In genomic region chr1:59674605-59675004, GRCh38 we compare ENCODE assay signal across 9 cellular contexts.
A peak's percentile ranks its signal among the peaks of the same experiment; 100 is the strongest.
DNase-seq lines count a peak whose midpoint lies in the region; ATAC-seq and TF ChIP-seq lines count a peak whose summit lies in the region.
"Had no signal": no experiment of that assay in that cellular context is flagged by ENCODE, and none has a peak within 500 bp of the region (broad histone marks: within the 10 kb centered on the region; RNA-seq: fewer than 3 reads in every experiment).

No MANE protein-coding gene starts in this region.

- no peaks in the 10 kb centered on the region for H3K9me3 Mint-ChIP-seq in nephron
- no peaks in the 10 kb centered on the region for H3K9me3 Mint-ChIP-seq in CD8-positive, alpha-beta T cell

- ATAC-seq in esophagus mucosa: peak; percentile 18
- no peak for ATAC-seq in CD8-positive, alpha-beta T cell

- DNase-seq in CD1c-positive myeloid dendritic cell (ENCODE audit: extremely low spot score): peak; percentile 92
- DNase-seq in NOMO-1 (lab: John Stamatoyannopoulos, UW; ENCODE audit: unreplicated experiment in 2 of 2): peak; percentile 73 to 98
- no peak for DNase-seq in NCI-H2171 (lab: John Stamatoyannopoulos, UW)
- DNase-seq in iPS-NIHi7 (ENCODE audit: extremely low spot score): no peak
- DNase-seq in activated CD8-positive, alpha-beta memory T cell treated with anti-CD3 and anti-CD28 coated beads, Interleukin-2, amount 50 U/mL, for 4 hours: no peak
- DNase-seq in CD8-positive, alpha-beta T cell: no peak
- DNase-seq: NCI-H526 treated with DMSO at 0.1 percent for 48 hours had no signal

- no peaks in the 10 kb centered on the region for H3K36me3 ChIP-seq in CD8-positive, alpha-beta T cell (ENCODE audit: insufficient read depth, low read length)

- no peaks in the 10 kb centered on the region for H3K36me3 Mint-ChIP-seq in nephron (ENCODE audit: low read depth)
- peaks cover 1% of the 10 kb centered on the region for H3K36me3 Mint-ChIP-seq in CD8-positive, alpha-beta T cell

- H3K27ac Mint-ChIP-seq in nephron: peak overlapping the region; percentile 27 to 69 (median 64)
- H3K27ac Mint-ChIP-seq in CD8-positive, alpha-beta T cell: no peak overlapping the region

- H3K4me3 Mint-ChIP-seq in nephron: no peak overlapping the region
- no peak overlapping the region for H3K4me3 Mint-ChIP-seq in CD8-positive, alpha-beta T cell

- no peaks in the 10 kb centered on the region for H3K9me3 ChIP-seq in CD8-positive, alpha-beta T cell (ENCODE audit: low read length)

- CTCF ChIA-PET in CD8-positive, alpha-beta T cell (lab: Charles Lee): interaction anchor here (1.1 kb wide), 1 partner anchor 25 kb away, joined by 4 read pairs; no protein-coding TSS in a partner anchor

- TF ChIP-seq CTCF in nephron (IDR thresholded peaks at IDR 0.05; ENCODE audit: unreplicated experiment in 3 of 3): no peak
- TF ChIP-seq CTCF in CD8-positive, alpha-beta T cell (IDR thresholded peaks at IDR 0.05): no peak

- no peak overlapping the region for H3K27ac ChIP-seq in CD8-positive, alpha-beta T cell (ENCODE audit: low read depth, low read length)

- POLR2A ChIA-PET in CD8-positive, alpha-beta T cell (lab: Charles Lee): no interaction called here

- H3K4me1 Mint-ChIP-seq in nephron: peaks cover 62% of the 10 kb centered on the region
- H3K4me1 Mint-ChIP-seq in CD8-positive, alpha-beta T cell (ENCODE audit: low read depth): no peaks in the 10 kb centered on the region

- intact Hi-C loops in CD8-positive, alpha-beta T cell (cut with DNase I, micrococcal nuclease): no loop called here

- no peaks in the 10 kb centered on the region for H3K4me1 ChIP-seq in CD8-positive, alpha-beta T cell (ENCODE audit: insufficient read depth, low read length)

- H3K27me3 Mint-ChIP-seq in nephron (ENCODE audit: low read depth): peaks cover 6% of the 10 kb centered on the region
- no peaks in the 10 kb centered on the region for H3K27me3 Mint-ChIP-seq in CD8-positive, alpha-beta T cell (ENCODE audit: low read depth)

- no peak overlapping the region for H3K4me3 ChIP-seq in CD8-positive, alpha-beta T cell (ENCODE audit: low read depth, low read length)

- no peaks in the 10 kb centered on the region for H3K27me3 ChIP-seq in CD8-positive, alpha-beta T cell (ENCODE audit: insufficient read depth, low read length)

Comparison
In these comparisons a context has a peak if more than half of its experiments do, and no peak if none do; other contexts are left out.
1. DNase-seq: peak in CD1c-positive myeloid dendritic cell (single experiment) and NOMO-1 (2 of 2); none in NCI-H2171 (single experiment), iPS-NIHi7 (single experiment), activated CD8-positive, alpha-beta memory T cell treated with anti-CD3 and anti-CD28 coated beads, Interleukin-2, amount 50 U/mL, for 4 hours (single experiment) and CD8-positive, alpha-beta T cell (0 of 7).